Comparison of ENCODE assay signal across 1 cellular context in the genomic region with DNA sequence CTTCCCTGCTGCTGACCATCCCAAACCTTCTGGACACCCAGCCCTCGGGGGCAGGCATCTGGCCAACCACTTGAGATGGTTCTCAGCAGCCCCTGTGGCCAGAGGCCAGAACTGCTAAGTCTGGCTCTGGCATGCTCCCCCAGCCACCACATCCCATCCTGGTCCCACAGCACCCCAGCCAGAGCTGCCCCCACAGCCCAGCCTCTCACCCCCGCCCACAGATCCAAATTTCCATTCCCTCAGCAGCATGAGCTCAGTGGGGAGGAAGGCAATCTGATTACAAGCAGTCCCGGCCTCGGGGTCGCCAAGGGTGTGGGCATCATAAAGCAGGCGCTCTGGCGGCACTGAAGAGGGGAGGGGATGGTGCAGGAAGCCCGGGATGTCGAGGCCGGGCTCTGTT.
TF ChIP-seq lines count a peak whose summit lies in the region.

No MANE protein-coding gene starts in this region.

TF ChIP-seq in SK-N-SH, 30 proteins besides CTCF, POLR2A, EP300 and RAD21 (continued from another document):
- TF ChIP-seq, protein P1, sequence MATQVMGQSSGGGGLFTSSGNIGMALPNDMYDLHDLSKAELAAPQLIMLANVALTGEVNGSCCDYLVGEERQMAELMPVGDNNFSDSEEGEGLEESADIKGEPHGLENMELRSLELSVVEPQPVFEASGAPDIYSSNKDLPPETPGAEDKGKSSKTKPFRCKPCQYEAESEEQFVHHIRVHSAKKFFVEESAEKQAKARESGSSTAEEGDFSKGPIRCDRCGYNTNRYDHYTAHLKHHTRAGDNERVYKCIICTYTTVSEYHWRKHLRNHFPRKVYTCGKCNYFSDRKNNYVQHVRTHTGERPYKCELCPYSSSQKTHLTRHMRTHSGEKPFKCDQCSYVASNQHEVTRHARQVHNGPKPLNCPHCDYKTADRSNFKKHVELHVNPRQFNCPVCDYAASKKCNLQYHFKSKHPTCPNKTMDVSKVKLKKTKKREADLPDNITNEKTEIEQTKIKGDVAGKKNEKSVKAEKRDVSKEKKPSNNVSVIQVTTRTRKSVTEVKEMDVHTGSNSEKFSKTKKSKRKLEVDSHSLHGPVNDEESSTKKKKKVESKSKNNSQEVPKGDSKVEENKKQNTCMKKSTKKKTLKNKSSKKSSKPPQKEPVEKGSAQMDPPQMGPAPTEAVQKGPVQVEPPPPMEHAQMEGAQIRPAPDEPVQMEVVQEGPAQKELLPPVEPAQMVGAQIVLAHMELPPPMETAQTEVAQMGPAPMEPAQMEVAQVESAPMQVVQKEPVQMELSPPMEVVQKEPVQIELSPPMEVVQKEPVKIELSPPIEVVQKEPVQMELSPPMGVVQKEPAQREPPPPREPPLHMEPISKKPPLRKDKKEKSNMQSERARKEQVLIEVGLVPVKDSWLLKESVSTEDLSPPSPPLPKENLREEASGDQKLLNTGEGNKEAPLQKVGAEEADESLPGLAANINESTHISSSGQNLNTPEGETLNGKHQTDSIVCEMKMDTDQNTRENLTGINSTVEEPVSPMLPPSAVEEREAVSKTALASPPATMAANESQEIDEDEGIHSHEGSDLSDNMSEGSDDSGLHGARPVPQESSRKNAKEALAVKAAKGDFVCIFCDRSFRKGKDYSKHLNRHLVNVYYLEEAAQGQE (IDR thresholded peaks at IDR 0.05; ENCODE audit: low read depth, low read length): no peak
- TF ChIP-seq RFX5 (IDR thresholded peaks at IDR 0.05; ENCODE audit: low read length) (no peak), NRF1 (IDR thresholded peaks at IDR 0.05; ENCODE audit: low read depth, low read length) (no peak)
TF ChIP-seq in SK-N-SH: peak in this region for 0.
